In the genomic region with DNA sequence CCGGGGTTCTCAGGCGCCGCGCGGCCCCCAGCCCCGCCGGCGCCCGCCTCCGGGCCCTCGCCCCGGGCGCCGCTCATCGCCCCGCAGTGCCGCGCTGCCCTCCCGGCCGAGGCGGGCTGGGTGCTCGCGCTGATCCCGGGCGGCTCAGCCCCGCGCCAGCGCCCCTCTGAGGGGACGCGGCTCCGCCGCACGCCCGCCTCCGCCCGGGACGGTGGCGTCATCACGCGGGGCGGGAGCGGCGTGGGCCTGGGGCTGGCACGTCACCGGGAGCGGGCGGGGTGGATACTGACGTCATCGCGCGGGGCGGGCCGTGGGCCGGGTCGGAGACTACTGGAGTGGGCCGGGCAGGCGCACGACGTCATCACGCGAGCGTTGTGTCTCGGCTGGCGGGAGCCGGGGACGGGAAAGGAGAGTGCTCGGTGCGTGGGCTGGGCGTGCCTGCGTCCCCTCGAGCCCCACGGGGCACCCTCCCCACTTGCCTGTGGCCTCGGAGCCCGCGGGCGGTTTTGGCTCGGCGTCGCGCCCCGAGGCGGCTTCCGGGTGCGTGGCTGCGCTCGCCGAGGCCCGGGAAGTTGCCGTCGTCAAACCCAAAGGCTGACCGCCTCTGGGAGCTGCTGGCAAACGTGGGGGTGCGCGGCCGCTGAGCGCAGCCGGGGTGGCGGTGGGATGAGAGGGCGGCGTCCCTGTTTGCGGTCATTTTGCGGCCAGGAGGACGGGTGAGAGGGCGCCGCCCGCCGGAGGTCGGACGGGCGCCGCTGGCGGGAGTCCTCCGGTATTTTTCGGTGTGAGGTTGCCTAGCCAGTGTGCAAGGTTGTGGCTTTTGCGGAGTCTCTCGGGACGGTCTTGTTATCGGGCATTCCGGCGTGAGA, we compare ENCODE assay signal across 8 cellular contexts. TPM values are rescaled to one million over a fixed set of nuclear protein-coding genes. Genes with fewer than 3 reads are reported as not detected.
DNase-seq lines count a peak whose midpoint lies in the region; TF ChIP-seq lines count a peak whose summit lies in the region.

A gene with protein sequence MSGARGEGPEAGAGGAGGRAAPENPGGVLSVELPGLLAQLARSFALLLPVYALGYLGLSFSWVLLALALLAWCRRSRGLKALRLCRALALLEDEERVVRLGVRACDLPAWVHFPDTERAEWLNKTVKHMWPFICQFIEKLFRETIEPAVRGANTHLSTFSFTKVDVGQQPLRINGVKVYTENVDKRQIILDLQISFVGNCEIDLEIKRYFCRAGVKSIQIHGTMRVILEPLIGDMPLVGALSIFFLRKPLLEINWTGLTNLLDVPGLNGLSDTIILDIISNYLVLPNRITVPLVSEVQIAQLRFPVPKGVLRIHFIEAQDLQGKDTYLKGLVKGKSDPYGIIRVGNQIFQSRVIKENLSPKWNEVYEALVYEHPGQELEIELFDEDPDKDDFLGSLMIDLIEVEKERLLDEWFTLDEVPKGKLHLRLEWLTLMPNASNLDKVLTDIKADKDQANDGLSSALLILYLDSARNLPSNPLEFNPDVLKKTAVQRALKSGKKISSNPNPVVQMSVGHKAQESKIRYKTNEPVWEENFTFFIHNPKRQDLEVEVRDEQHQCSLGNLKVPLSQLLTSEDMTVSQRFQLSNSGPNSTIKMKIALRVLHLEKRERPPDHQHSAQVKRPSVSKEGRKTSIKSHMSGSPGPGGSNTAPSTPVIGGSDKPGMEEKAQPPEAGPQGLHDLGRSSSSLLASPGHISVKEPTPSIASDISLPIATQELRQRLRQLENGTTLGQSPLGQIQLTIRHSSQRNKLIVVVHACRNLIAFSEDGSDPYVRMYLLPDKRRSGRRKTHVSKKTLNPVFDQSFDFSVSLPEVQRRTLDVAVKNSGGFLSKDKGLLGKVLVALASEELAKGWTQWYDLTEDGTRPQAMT (minus strand): TSS at position 168 of the 869 bp plus-strand sequence. CDS start 91 bp downstream, at position 77.

- TF ChIP-seq EP300 in suprapubic skin (IDR thresholded peaks at IDR 0.05): peak; percentile 78

- H3K4me3 ChIP-seq in MM.1S (ENCODE audit: low read length) (peak within 1 kb of the TSS; percentile 92), SJCRH30 (peak within 1 kb of the TSS; percentile 79), suprapubic skin (peak within 1 kb of the TSS; percentile 99)

- TF ChIP-seq CTCF in MM.1S (IDR thresholded peaks at IDR 0.05; ENCODE audit: low read length) (peak; percentile 30), suprapubic skin (IDR thresholded peaks at IDR 0.05) (no peak)

- H2AFZ ChIP-seq in MM.1S (ENCODE audit: low read length): peak within 1 kb of the TSS; percentile 84

- no peaks in the 10 kb centered on the region for H4K20me1 ChIP-seq in MM.1S (ENCODE audit: insufficient read depth, low read length)

- peaks cover 13% of the 10 kb centered on the region for H3K4me1 ChIP-seq in MM.1S (ENCODE audit: low read length)
- H3K4me1 ChIP-seq in SJCRH30: peaks cover 11% of the 10 kb centered on the region
- peaks cover 17% of the 10 kb centered on the region for H3K4me1 ChIP-seq in suprapubic skin

- H3K4me2 ChIP-seq in MM.1S (ENCODE audit: low read depth, low read length): peak within 1 kb of the TSS; percentile 81

- WGBS in suprapubic skin: 0% methylated on average over 9 of the region's 120 CpGs

- H3K9me3 ChIP-seq in MM.1S (replicated peaks; ENCODE audit: insufficient read depth, low read length): no peaks in the 10 kb centered on the region
- H3K9me3 ChIP-seq in SJCRH30 (replicated peaks): no peaks in the 10 kb centered on the region
- H3K9me3 ChIP-seq in suprapubic skin: no peaks in the 10 kb centered on the region

- DNase-seq in GM03348 (ENCODE audit: low spot score): peak; percentile 99
- peak; percentile 95 for DNase-seq in HCEC 1CT
- peak; percentile 99 for DNase-seq in MM.1S
- DNase-seq in SJCRH30: peak; percentile 98
- peak; percentile 98 to 99 (median 99) for DNase-seq in activated naive CD4-positive, alpha-beta T cell (lab: John Stamatoyannopoulos, UW)
- DNase-seq in foreskin melanocyte: peak; percentile 93
- peak; percentile 44 to 99 (median 97) for DNase-seq in nucleus accumbens (lab: John Stamatoyannopoulos, UW)
- DNase-seq in suprapubic skin (ENCODE audit: low spot score in 2 of 2): peak; percentile 98 to 99

- no peaks in the 10 kb centered on the region for H3K27me3 ChIP-seq in MM.1S (replicated peaks; ENCODE audit: insufficient read depth, low read length)
- no peaks in the 10 kb centered on the region for H3K27me3 ChIP-seq in SJCRH30
- H3K27me3 ChIP-seq in suprapubic skin: no peaks in the 10 kb centered on the region

- H3K79me2 ChIP-seq in MM.1S (ENCODE audit: low read length): peaks cover 37% of the 10 kb centered on the region

- no peaks in the 10 kb centered on the region for H3K9me2 ChIP-seq in MM.1S (replicated peaks; ENCODE audit: insufficient read depth, low read length)

- H3K27ac ChIP-seq in MM.1S (ENCODE audit: low read length) (peak within 1 kb of the TSS; percentile 89), SJCRH30 (peak within 1 kb of the TSS; percentile 75), suprapubic skin (peak within 1 kb of the TSS; percentile 98)

- H3K9ac ChIP-seq in MM.1S (ENCODE audit: low read length): peak within 1 kb of the TSS; percentile 92

- H3F3A ChIP-seq in MM.1S (ENCODE audit: insufficient read depth, low read length): peaks cover 26% of the 10 kb centered on the region

- H3K36me3 ChIP-seq in MM.1S (replicated peaks; ENCODE audit: insufficient read depth, low read length) (no peaks in the 10 kb centered on the region), SJCRH30 (no peaks in the 10 kb centered on the region), suprapubic skin (no peaks in the 10 kb centered on the region)

- peak; percentile 76 to 96 for TF ChIP-seq POLR2A in suprapubic skin (IDR thresholded peaks at IDR 0.05)

RNA-seq across cellular contexts. Expression of the gene that starts here (rescaled TPM):
- total RNA-seq in SJCRH30 (2014; rRNA removed; shearing (Covaris generic)): 52.6 and 55.2 TPM in 2 replicates
- 10 to 100 TPM; 68.3 to 95.8 (median 82.6) TPM for total RNA-seq in suprapubic skin

Comparison
In these comparisons a context has a peak if more than half of its experiments do, and no peak if none do; other contexts are left out.
1. Peak in every context shown above with its lines: DNase-seq, H3K4me3 ChIP-seq and H3K27ac ChIP-seq.